8 cellular contexts compared by ENCODE assay signal in the genomic region with DNA sequence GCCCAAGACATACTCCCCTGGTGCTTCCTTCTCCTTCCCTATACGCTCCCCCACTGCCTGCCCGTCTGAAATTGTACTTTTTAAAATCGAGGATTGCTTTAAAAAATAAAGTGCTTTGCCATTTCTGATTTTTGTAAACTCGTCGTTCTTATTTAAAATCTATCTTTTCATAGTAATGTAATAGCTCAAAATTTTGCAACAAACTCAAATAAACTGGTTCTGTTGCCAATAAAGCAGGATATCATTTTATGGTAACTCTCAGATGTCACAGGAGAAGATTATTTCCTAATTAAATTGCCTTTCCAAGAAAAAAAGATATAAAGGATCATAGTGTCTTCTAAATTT. TPM values are rescaled to one million over a fixed set of nuclear protein-coding genes. Genes with fewer than 3 reads are reported as not detected.
A peak's percentile ranks its signal among the peaks of the same experiment; 100 is the strongest.
DNase-seq lines count a peak whose midpoint lies in the region; ATAC-seq and TF ChIP-seq lines count a peak whose summit lies in the region.

No MANE protein-coding gene starts in this region.

- H3K9me3 ChIP-seq in T-helper 17 cell (ENCODE audit: control insufficient read depth, low read length, poor library complexity, severe bottlenecking) (no peaks in the 10 kb centered on the region), sigmoid colon (no peaks in the 10 kb centered on the region)

- no peak for ATAC-seq in T-helper 17 cell
- ATAC-seq in HG03108 (IDR thresholded peaks at IDR 0.05; ENCODE audit: unreplicated experiment) = no peak

- H3K27ac ChIP-seq in sigmoid colon = peak overlapping the region; percentile 85 to 95 (median 94)

- TF ChIP-seq CTCF in GM12865 (IDR thresholded peaks at IDR 0.05; ENCODE audit: insufficient read depth, low read depth, low read length, missing control alignments) = no peak
- TF ChIP-seq CTCF in fibroblast of villous mesenchyme (IDR thresholded peaks at IDR 0.05; ENCODE audit: insufficient read depth, low read depth, low read length) = no peak
- no peak for TF ChIP-seq CTCF in sigmoid colon (IDR thresholded peaks at IDR 0.05)

- no peak for TF ChIP-seq EP300 in sigmoid colon (IDR thresholded peaks at IDR 0.05)

- H3K36me3 ChIP-seq in sigmoid colon = no peaks in the 10 kb centered on the region

- intact Hi-C loops in sigmoid colon (cut with DNase I) = loop anchor here (5.0 kb wide), 1 partner anchor 389 kb away; no protein-coding TSS in a partner anchor

- H3K27me3 Mint-ChIP-seq in T-helper 17 cell = peaks cover 51% of the 10 kb centered on the region

- peaks cover 2% of the 10 kb centered on the region for H3K4me1 Mint-ChIP-seq in T-helper 17 cell

- H3K27ac Mint-ChIP-seq in T-helper 17 cell = peak overlapping the region; percentile 80

- H3K36me3 Mint-ChIP-seq in T-helper 17 cell (ENCODE audit: low read depth) = peaks cover 5% of the 10 kb centered on the region

- H3K4me1 ChIP-seq in sigmoid colon = peaks cover 0 to 38% (median 28%) of the 10 kb centered on the region in 4 donors

- DNase-seq in GM12865 (ENCODE audit: low read depth) (no peak), T-helper 17 cell (no peak), fibroblast of villous mesenchyme (ENCODE audit: low read depth) (no peak), sigmoid colon (no peak), NCI-H1436 treated with DMSO at 0.1 percent for 48 hours (lab: John Stamatoyannopoulos, UW) (no peak), germinal center (ENCODE audit: low spot score) (no peak), GM19238 (ENCODE audit: insufficient read length, low spot score) (no peak)

- H3K4me3 Mint-ChIP-seq in T-helper 17 cell = peak overlapping the region; percentile 90

- 4 to 7% methylated on average over 5 of the region's 5 CpGs for WGBS in sigmoid colon, 2 donors

- H3K27me3 ChIP-seq in sigmoid colon = no peaks in the 10 kb centered on the region

- TF ChIP-seq POLR2A in sigmoid colon (IDR thresholded peaks at IDR 0.05) = no peak

- H3K4me3 ChIP-seq in GM12865 (ENCODE audit: low read depth, low read length) (peak overlapping the region; percentile 77), fibroblast of villous mesenchyme (ENCODE audit: low read depth, low read length) (peak overlapping the region; percentile 96), sigmoid colon (peak overlapping the region; percentile 42 to 70 (median 60))

RNA-seq across cellular contexts. Expression of gene NREP, which starts 1.3 kb away (rescaled TPM):
- total RNA-seq in T-helper 17 cell = 1 to 10 TPM; 1.3 to 6.5 TPM
- 146 and 253 TPM in 2 replicates for total RNA-seq in fibroblast of villous mesenchyme
- total RNA-seq in sigmoid colon = 10 to 100 TPM in 3 of 4 donors, 1 to 10 TPM in 1; 8.7 to 41.3 (median 27.2) TPM
- 10 to 100 TPM in 1 of 3 donors, 1 to 10 TPM in 2; 6.5 to 14.6 (median 9.6) TPM for polyA plus RNA-seq in sigmoid colon
